Comparison of ENCODE assay signal across 19 cellular contexts in genomic region chr1:58438468-58438867, GRCh38.
DNase-seq lines count a peak whose midpoint lies in the region; ATAC-seq, FAIRE-seq and TF ChIP-seq lines count a peak whose summit lies in the region.
"Had no signal": no experiment of that assay in that cellular context is flagged by ENCODE, and none has a peak within 500 bp of the region (broad histone marks: within the 10 kb centered on the region; RNA-seq: fewer than 3 reads in every experiment).

No MANE protein-coding gene starts in this region.

- H3K9me3 ChIP-seq in H9 (ENCODE audit: control insufficient read depth, low read depth, low read length) (no peaks in the 10 kb centered on the region), HepG2 (ENCODE audit: low read length) (no peaks in the 10 kb centered on the region), neuronal stem cell (replicated peaks in 1 of 2; ENCODE audit: control insufficient read depth in 2 of 2, insufficient read depth in 1 of 2, low read depth in 1 of 2, low read length in 2 of 2) (no peaks in the 10 kb centered on the region)
- H3K9me3 ChIP-seq: A549, BE2C had no signal

- H2BK15ac ChIP-seq in H9 (ENCODE audit: low read depth, low read length) (no peak overlapping the region), neuronal stem cell (ENCODE audit: low read length) (peak overlapping the region; percentile 64)

- H3K4ac ChIP-seq in H9 (ENCODE audit: low read depth, low read length) (no peak overlapping the region), neuronal stem cell (ENCODE audit: low read length) (no peak overlapping the region)

- no peak overlapping the region for H4K8ac ChIP-seq in H9 (replicated peaks; ENCODE audit: insufficient read length, low read depth, low read length)
- H4K8ac ChIP-seq in neuronal stem cell (ENCODE audit: low read depth, low read length), result no peak overlapping the region

- POLR2A ChIA-PET in HepG2 (lab: Yijun Ruan, JAX), result no interaction called here

- H3K18ac ChIP-seq in H9 (ENCODE audit: insufficient read length, low read depth, low read length) (no peak overlapping the region), neuronal stem cell (ENCODE audit: low read length) (peak overlapping the region; percentile 36)

- peaks cover 7 to 9% of the 10 kb centered on the region in 2 experiments for H3K4me1 Mint-ChIP-seq in H9
- H3K4me1 Mint-ChIP-seq: CD4-positive, alpha-beta memory T cell had no signal

- H3K27me3 Mint-ChIP-seq in H9 (ENCODE audit: low read depth), result no peaks in the 10 kb centered on the region; the same call in 1 of the 2 replicates

- no peaks in the 10 kb centered on the region for H3K27me3 ChIP-seq in H9 (ENCODE audit: insufficient read depth, low read length)
- peaks cover 0 to 2% of the 10 kb centered on the region in 2 experiments; a peak in 1 of 5 replicates for H3K27me3 ChIP-seq in HepG2 (ENCODE audit: control insufficient read depth in 1 of 2, insufficient read depth in 2 of 2, low read length in 2 of 2)
- H3K27me3 ChIP-seq in neuronal stem cell (ENCODE audit: control insufficient read depth in 3 of 3, insufficient read depth in 3 of 3, low read depth in 1 of 3, low read length in 3 of 3), result no peaks in the 10 kb centered on the region
- H3K27me3 ChIP-seq: BE2C had no signal

- CTCF ChIA-PET in HepG2 (lab: Yijun Ruan, JAX; ENCODE audit: low intra/inter-chr PET ratio, low total read pairs), result no interaction called here

- TF ChIP-seq CTCF in H9 (conservative IDR thresholded peaks at IDR 0.05) (no peak), HepG2 (CRISPR knock-in tag; IDR thresholded peaks at IDR 0.05) (no peak)

- H2BK120ac ChIP-seq in H9 (ENCODE audit: low read depth, low read length, poor library complexity, severe bottlenecking), result no peak overlapping the region
- no peak overlapping the region for H2BK120ac ChIP-seq in neuronal stem cell (ENCODE audit: low read depth, low read length)

- H4K20me1 ChIP-seq in H9 (ENCODE audit: control insufficient read depth, insufficient read depth, insufficient read length) (no peaks in the 10 kb centered on the region), HepG2 (ENCODE audit: insufficient read depth, low read length) (no peaks in the 10 kb centered on the region)

- in situ Hi-C loops in HepG2 (cut with HindIII; ENCODE audit: extremely low pct_ligation_motif_present, low pct_unique_long_range_greater_than_20kb), result no loop called here

- FAIRE-seq in HepG2 (lab: Jason Lieb, UNC), result no peak
- FAIRE-seq: A549, G401.6, GM12892, GM19239, H1, HTR-8/SVneo had no signal

- WGBS in H9 (ENCODE audit: extremely low coverage, insufficient read length, low lambda C conversion rate), result no CpG with 5 or more reads among the region's 6 CpGs
- WGBS in HepG2 (ENCODE audit: low lambda C conversion rate), result 24% methylated on average over 5 of the region's 6 CpGs
- no CpG with 5 or more reads among the region's 6 CpGs for WGBS in neuronal stem cell (ENCODE audit: extremely low coverage in 2 of 2, insufficient read length in 2 of 2, insufficient replicate concordance in 1 of 2), 2 donors

- DNase-seq in H9 (no peak), NCI-H146 (lab: John Stamatoyannopoulos, UW) (peak; percentile 43), HepG2 (ENCODE audit: low spot score) (no peak), neuronal stem cell (ENCODE audit: low spot score) (no peak), nucleus accumbens (lab: John Stamatoyannopoulos, UW) (no peak)
- DNase-seq: BE2C; CD4-positive, alpha-beta memory T cell; DMS79 treated with DMSO at 0.1 percent for 48 hours; EL; HCEC 1CT; HFFc6 had no signal

- ATAC-seq in HepG2 (peak; percentile 70), HG02970 (IDR thresholded peaks at IDR 0.05; ENCODE audit: low FRiP score, unreplicated experiment) (no peak)
- ATAC-seq: A549 had no signal

- no peak for TF ChIP-seq EP300 in HepG2 (IDR thresholded peaks at IDR 0.05; ENCODE audit: low read depth in 2 of 2, low read length in 2 of 2)
- no peak for TF ChIP-seq EP300 in HepG2 (CRISPR knock-in tag; IDR thresholded peaks at IDR 0.05; ENCODE audit: borderline replicate concordance)

- H3T11ph ChIP-seq in H9 (ENCODE audit: low read length), result no peak overlapping the region

- no peak overlapping the region for H2BK12ac ChIP-seq in H9 (ENCODE audit: insufficient read length, low read depth, low read length)
- no peak overlapping the region for H2BK12ac ChIP-seq in neuronal stem cell (ENCODE audit: low read length)

- H3K9ac ChIP-seq in H9 (ENCODE audit: extremely low read depth, insufficient read length, low read length), result no peak overlapping the region
- no peak overlapping the region for H3K9ac ChIP-seq in HepG2 (ENCODE audit: insufficient read depth, low read depth, low read length)
- H3K9ac ChIP-seq in neuronal stem cell (ENCODE audit: low read depth, low read length, poor library complexity), result no peak overlapping the region

- no peaks in the 10 kb centered on the region for H3K79me1 ChIP-seq in H9 (ENCODE audit: insufficient read depth, low read depth, low read length, poor library complexity, severe bottlenecking)
- H3K79me1 ChIP-seq in neuronal stem cell (ENCODE audit: low read depth, low read length), result no peaks in the 10 kb centered on the region

- H3K79me2 ChIP-seq in H9 (ENCODE audit: insufficient read depth, low read length), result no peaks in the 10 kb centered on the region
- H3K79me2 ChIP-seq in HepG2 (ENCODE audit: insufficient read depth, low read length), result no peaks in the 10 kb centered on the region

- intact Hi-C loops in HepG2 (cut with micrococcal nuclease; ENCODE audit: unreplicated experiment), result no loop called here

- BruUV-seq in HepG2 (replicated peaks; lab: Mats Ljungman, UMichigan), result no TSS peak

- no peak overlapping the region for H3K27ac Mint-ChIP-seq in H9
- H3K27ac Mint-ChIP-seq: CD4-positive, alpha-beta memory T cell; HFFc6 had no signal

- no peak overlapping the region for H3K4me3 ChIP-seq in HepG2 (replicated peaks in 1 of 3; ENCODE audit: insufficient read depth in 1 of 3, low read depth in 2 of 3, low read length in 3 of 3)
- no peak overlapping the region for H3K4me3 ChIP-seq in neuronal stem cell (ENCODE audit: low read length in 2 of 2)
- H3K4me3 ChIP-seq: A549 had no signal

- no peaks in the 10 kb centered on the region for H3K36me3 Mint-ChIP-seq in H9 (ENCODE audit: insufficient read depth in 1 of 3, low read depth in 3 of 3)

- H4K91ac ChIP-seq in H9 (ENCODE audit: insufficient read length, low read depth, low read length), result no peak overlapping the region
- H4K91ac ChIP-seq in neuronal stem cell (ENCODE audit: low read depth, low read length, poor library complexity), result no peak overlapping the region

- no peaks in the 10 kb centered on the region for H3K4me1 ChIP-seq in H9 (ENCODE audit: insufficient read depth, low read length)
- H3K4me1 ChIP-seq in HepG2 (ENCODE audit: insufficient read depth, low read length), result peaks cover 14% of the 10 kb centered on the region
- H3K4me1 ChIP-seq in neuronal stem cell (ENCODE audit: control insufficient read depth in 2 of 2, insufficient read depth in 1 of 2, low read depth in 1 of 2, low read length in 2 of 2), result peaks cover under 1 to 7% of the 10 kb centered on the region in 2 donors
- H3K4me1 ChIP-seq: A549, BE2C had no signal

- H3K23ac ChIP-seq in H9 (ENCODE audit: insufficient read length, low read depth, low read length), result no peak overlapping the region
- no peak overlapping the region for H3K23ac ChIP-seq in neuronal stem cell (ENCODE audit: low read depth, low read length, poor library complexity)

- TF ChIP-seq RAD21 in HepG2 (CRISPR knock-in tag; IDR thresholded peaks at IDR 0.05), result no peak

- no peaks in the 10 kb centered on the region for H3K23me2 ChIP-seq in H9 (ENCODE audit: insufficient read length, low read depth, low read length, poor library complexity, severe bottlenecking)

- H3K27ac ChIP-seq in H9 (ENCODE audit: insufficient read length, low read depth, low read length) (no peak overlapping the region), HepG2 (ENCODE audit: extremely low read length, insufficient read depth, low read length) (no peak overlapping the region), neuronal stem cell (replicated peaks; ENCODE audit: low read length) (no peak overlapping the region)
- H3K27ac ChIP-seq: A549, C4-2B had no signal

- H2AFZ ChIP-seq in H9 (ENCODE audit: low read length), result no peak overlapping the region
- H2AFZ ChIP-seq in HepG2 (ENCODE audit: low read length), result no peak overlapping the region
- H2AFZ ChIP-seq in neuronal stem cell (ENCODE audit: low read length), result no peak overlapping the region

- H3K14ac ChIP-seq in H9 (ENCODE audit: insufficient read depth, low read length) (0 out of 2 replicates have a peak overlapping the region, but pooled peaks have one; percentile 61), neuronal stem cell (ENCODE audit: low read length) (no peak overlapping the region)

- H3K9me3 Mint-ChIP-seq in H9, result no peaks in the 10 kb centered on the region
- H3K9me3 Mint-ChIP-seq: CD4-positive, alpha-beta memory T cell; HFFc6 had no signal

- H3K36me3 ChIP-seq in HepG2 (replicated peaks in 1 of 2; ENCODE audit: control insufficient read depth in 1 of 2, insufficient read depth in 2 of 2, low read length in 2 of 2) (no peaks in the 10 kb centered on the region), neuronal stem cell (replicated peaks in 1 of 2; ENCODE audit: control insufficient read depth in 2 of 2, insufficient read depth in 2 of 2, low read length in 2 of 2) (no peaks in the 10 kb centered on the region)
- H3K36me3 ChIP-seq: BE2C had no signal

- H3K56ac ChIP-seq in H9 (ENCODE audit: insufficient read length, low read depth, low read length), result no peak overlapping the region

- H2BK20ac ChIP-seq in H9 (ENCODE audit: low read depth, low read length, poor library complexity, severe bottlenecking), result no peak overlapping the region

- no peak overlapping the region for H2BK5ac ChIP-seq in H9 (ENCODE audit: insufficient read length, low read length)
- H2BK5ac ChIP-seq in neuronal stem cell (ENCODE audit: low read length), result no peak overlapping the region

- no peak overlapping the region for H3K4me3 Mint-ChIP-seq in H9
- H3K4me3 Mint-ChIP-seq: CD4-positive, alpha-beta memory T cell; HFFc6 had no signal

- no peak for TF ChIP-seq POLR2A in HepG2 (IDR thresholded peaks at IDR 0.05; ENCODE audit: insufficient read depth in 1 of 2, low read depth in 2 of 2, low read length in 2 of 2)

- no peak overlapping the region for H4K5ac ChIP-seq in H9 (ENCODE audit: insufficient read length, low read depth, low read length)

- H2AK5ac ChIP-seq in H9 (ENCODE audit: insufficient read length, low read length) (no peak overlapping the region), neuronal stem cell (ENCODE audit: low read depth, low read length) (no peak overlapping the region)

- H3K4me2 ChIP-seq in H9 (ENCODE audit: insufficient read depth, insufficient read length, low read length) (no peak overlapping the region), HepG2 (ENCODE audit: low read depth, low read length) (no peak overlapping the region), neuronal stem cell (ENCODE audit: insufficient read depth, low read length, poor library complexity, severe bottlenecking) (no peak overlapping the region)
- H3K4me2 ChIP-seq: A549 had no signal

TF ChIP-seq in HepG2, 621 proteins besides CTCF, POLR2A, EP300 and RAD21:
- TF ChIP-seq TSC22D2 (CRISPR knock-in tag; IDR thresholded peaks at IDR 0.05; ENCODE audit: borderline replicate concordance) (no peak), SALL1 (CRISPR knock-in tag; IDR thresholded peaks at IDR 0.05) (peak; percentile 41; the same call in 1 of the 2 replicates), RARA (CRISPR knock-in tag; IDR thresholded peaks at IDR 0.05) (peak; percentile 17; the same call in 1 of the 2 replicates)
TF ChIP-seq in HepG2: peak in this region for 2.
